19 cellular contexts compared by ENCODE assay signal in genomic region chr18:25672490-25672889, GRCh38.
DNase-seq lines count a peak whose midpoint lies in the region; TF ChIP-seq lines count a peak whose summit lies in the region.
"Had no signal": no experiment of that assay in that cellular context is flagged by ENCODE, and none has a peak within 500 bp of the region (broad histone marks: within the 10 kb centered on the region; RNA-seq: fewer than 3 reads in every experiment).

No MANE protein-coding gene starts in this region.

- no peaks in the 10 kb centered on the region for H3K9me3 ChIP-seq in endodermal cell (ENCODE audit: control insufficient read depth, low read length)
- H3K9me3 ChIP-seq in testis = no peaks in the 10 kb centered on the region
- H3K9me3 ChIP-seq: ovary, upper lobe of right lung had no signal

- no peak overlapping the region for H3K9ac ChIP-seq in endodermal cell (ENCODE audit: extremely low read depth, low read length, poor library complexity, severe bottlenecking)

- H3K9me3 Mint-ChIP-seq in endodermal cell = no peaks in the 10 kb centered on the region
- H3K9me3 Mint-ChIP-seq: activated T-helper 2 cell treated with anti-CD3 and anti-CD28 coated beads, Interferon-gamma antibody, Interleukin-2, Interleukin-4, amounts not matched to agents 10 μg/mL and 5 μg/mL and 100 μg/mL, durations not matched to agents 14 hours and 24 hours and 36 hours; CD8-positive, alpha-beta T cell had no signal

- no peak overlapping the region for H3K4me3 ChIP-seq in NB4 (ENCODE audit: low read depth, low read length)
- no peak overlapping the region for H3K4me3 ChIP-seq in endodermal cell (ENCODE audit: low read length)
- H3K4me3 ChIP-seq in testis = peak overlapping the region in 1 of 2 donors; percentile 20
- H3K4me3 ChIP-seq: ovary, skin epidermis, upper lobe of right lung had no signal

- H3K27ac Mint-ChIP-seq in endodermal cell = no peak overlapping the region
- H3K27ac Mint-ChIP-seq: activated T-helper 2 cell treated with anti-CD3 and anti-CD28 coated beads, Interferon-gamma antibody, Interleukin-2, Interleukin-4, amounts not matched to agents 10 μg/mL and 5 μg/mL and 100 μg/mL, durations not matched to agents 14 hours and 24 hours and 36 hours; CD8-positive, alpha-beta T cell; stimulated activated naive B cell treated with anti-CD40 and anti-IgM and Interleukin-4, amounts not matched to agents 10 μg/mL and 1 μg/mL and 100 μg/mL, for 72 hours had no signal

- no peaks in the 10 kb centered on the region for H3K36me3 ChIP-seq in endodermal cell (ENCODE audit: control insufficient read depth, insufficient read depth, low read length)
- H3K36me3 ChIP-seq in testis (ENCODE audit: low read depth, missing control alignments) = no peaks in the 10 kb centered on the region
- H3K36me3 ChIP-seq: ovary, upper lobe of right lung had no signal

- no peaks in the 10 kb centered on the region for H3K4me1 ChIP-seq in endodermal cell (ENCODE audit: control insufficient read depth, insufficient read depth, low read length)
- H3K4me1 ChIP-seq in testis = no peaks in the 10 kb centered on the region
- H3K4me1 ChIP-seq: upper lobe of right lung had no signal

- WGBS in endodermal cell (ENCODE audit: insufficient coverage in 1 of 2, insufficient read length in 1 of 2), 2 experiments = 78 to 80% methylated on average over 2 to 4 of the region's 4 CpGs
- 53 to 59% methylated on average over 4 of the region's 4 CpGs for WGBS in testis, 2 donors

- no peaks in the 10 kb centered on the region for H3K36me3 Mint-ChIP-seq in endodermal cell (ENCODE audit: low read depth)
- H3K36me3 Mint-ChIP-seq: CD8-positive, alpha-beta T cell had no signal

- no peak overlapping the region for H3K27ac ChIP-seq in endodermal cell (ENCODE audit: low read depth, low read length)
- H3K27ac ChIP-seq in testis = no peak overlapping the region
- H3K27ac ChIP-seq: ovary, skin epidermis, upper lobe of right lung had no signal

- peaks cover 8% of the 10 kb centered on the region for H3K4me1 Mint-ChIP-seq in endodermal cell
- H3K4me1 Mint-ChIP-seq: stimulated activated naive B cell treated with anti-CD40 and anti-IgM and Interleukin-4, amounts not matched to agents 10 μg/mL and 1 μg/mL and 100 μg/mL, for 72 hours had no signal

- H3K27me3 ChIP-seq in endodermal cell (ENCODE audit: control insufficient read depth, insufficient read depth, low read length, poor library complexity, severe bottlenecking) (no peaks in the 10 kb centered on the region), testis (no peaks in the 10 kb centered on the region)
- H3K27me3 ChIP-seq: ovary, upper lobe of right lung had no signal

- no peaks in the 10 kb centered on the region for H3K27me3 Mint-ChIP-seq in endodermal cell (ENCODE audit: insufficient read depth)

- TF ChIP-seq CTCF in NB4 (IDR thresholded peaks at IDR 0.05; ENCODE audit: low read depth, low read length) (no peak), endodermal cell (conservative IDR thresholded peaks at IDR 0.05) (peak; percentile 78), testis (IDR thresholded peaks at IDR 0.05) (peak in 1 of 3 experiments; percentile 12)

- DNase-seq in NCI-H82 (lab: John Stamatoyannopoulos, UW) (peak; percentile 22), NCI-H82 treated with DMSO at 0.1 percent for 48 hours (lab: John Stamatoyannopoulos, UW; ENCODE audit: unreplicated experiment) (no peak), NB4 (ENCODE audit: low read depth) (peak; percentile 3), endodermal cell (peak; percentile 89), testis (peak; percentile 58), NCI-H1436 (lab: John Stamatoyannopoulos, UW) (no peak), NCI-H146 (lab: John Stamatoyannopoulos, UW) (no peak), NOMO-1 treated with dmso at 0.1 percent for 144 hours (lab: John Stamatoyannopoulos, UW; ENCODE audit: unreplicated experiment) (no peak)
- DNase-seq: activated CD4-positive, CD25-positive, alpha-beta regulatory T cell; amniotic stem cell; CD8-positive, alpha-beta T cell; left cardiac atrium; NCI-H187; NCI-H510A; ovary; stimulated activated naive B cell treated with anti-CD40 and anti-IgM and Interleukin-4, amounts not matched to agents 10 μg/mL and 1 μg/mL and 100 μg/mL, for 72 hours; upper lobe of right lung had no signal

- TF ChIP-seq POLR2A in NB4 (IDR thresholded peaks at IDR 0.05; ENCODE audit: extremely low read depth, insufficient read length) (no peak), testis (IDR thresholded peaks at IDR 0.05) (no peak)

- no peak overlapping the region for H3K4me3 Mint-ChIP-seq in endodermal cell
- H3K4me3 Mint-ChIP-seq: CD8-positive, alpha-beta T cell; stimulated activated naive B cell treated with anti-CD40 and anti-IgM and Interleukin-4, amounts not matched to agents 10 μg/mL and 1 μg/mL and 100 μg/mL, for 72 hours had no signal

- intact Hi-C loops in testis (cut with DNase I; ENCODE audit: low total_unique reads) = no loop called here

Comparison
In these comparisons a context has a peak if more than half of its experiments do, and no peak if none do; other contexts are left out.
1. DNase-seq: peak in NCI-H82 (single experiment), NB4 (single experiment), endodermal cell (single experiment) and testis (single experiment); none in NCI-H82 treated with DMSO at 0.1 percent for 48 hours (single experiment), NCI-H1436 (single experiment), NCI-H146 (single experiment) and NOMO-1 treated with dmso at 0.1 percent for 144 hours (single experiment).